In genomic region chr2:150528861-150529801, GRCh38 we compare ENCODE assay signal across 9 cellular contexts. TPM values are rescaled to one million over a fixed set of nuclear protein-coding genes. Genes with fewer than 3 reads are reported as not detected.
DNase-seq lines count a peak whose midpoint lies in the region; ATAC-seq and TF ChIP-seq lines count a peak whose summit lies in the region.
"Had no signal": no experiment of that assay in that cellular context is flagged by ENCODE, and none has a peak within 500 bp of the region (broad histone marks: within the 10 kb centered on the region; RNA-seq: fewer than 3 reads in every experiment).

No MANE protein-coding gene starts in this region.

- H3K9me3 ChIP-seq in AG04450 (ENCODE audit: control insufficient read depth, insufficient read depth, low read length), result no peaks in the 10 kb centered on the region
- H3K9me3 ChIP-seq in upper lobe of right lung, result no peaks in the 10 kb centered on the region

- CTCF ChIA-PET in AG04450 (lab: Charles Lee), result interaction anchor here (1.2 to 1.7 kb wide), 3 partner anchors 709 to 942 kb away, joined by 3 to 9 read pairs (median 3); no protein-coding TSS in a partner anchor

- TF ChIP-seq CTCF in AG04450 (IDR thresholded peaks at IDR 0.05; ENCODE audit: low read depth, low read length) (no peak), cardiac fibroblast (IDR thresholded peaks at IDR 0.05; ENCODE audit: low read depth, low read length) (no peak), upper lobe of right lung (IDR thresholded peaks at IDR 0.05) (no peak)

- ATAC-seq in GM21381 (IDR thresholded peaks at IDR 0.05; ENCODE audit: unreplicated experiment), result peak; percentile 94
- ATAC-seq in HG03460 (IDR thresholded peaks at IDR 0.05; ENCODE audit: unreplicated experiment), result peak; percentile 90
- peak; percentile 39 for ATAC-seq in upper lobe of right lung
- ATAC-seq in left ventricle myocardium superior, result no peak

- H3K27me3 ChIP-seq in AG04450 (ENCODE audit: control insufficient read depth, insufficient read depth, low read length) (no peaks in the 10 kb centered on the region), upper lobe of right lung (no peaks in the 10 kb centered on the region)
- H3K27me3 ChIP-seq: cardiac muscle cell had no signal

- intact Hi-C loops in upper lobe of right lung (cut with DNase I) (no loop called here), left ventricle myocardium superior (cut with micrococcal nuclease) (no loop called here)

- H3K27ac ChIP-seq in AG04450 (ENCODE audit: low read depth, low read length) (peak overlapping the region; percentile 82), upper lobe of right lung (no peak overlapping the region)
- H3K27ac ChIP-seq: cardiac muscle cell had no signal

- H3K4me3 ChIP-seq in AG04450 (ENCODE audit: low read depth, low read length) (peak overlapping the region; percentile 18; the same call in 1 of the 2 replicates), cardiac fibroblast (replicated peaks in 1 of 2; ENCODE audit: low read depth in 2 of 2, low read length in 2 of 2) (no peak overlapping the region), upper lobe of right lung (no peak overlapping the region)
- H3K4me3 ChIP-seq: cardiac muscle cell had no signal

- H3K4me1 ChIP-seq in upper lobe of right lung, result no peaks in the 10 kb centered on the region

- POLR2A ChIA-PET in AG04450 (lab: Yijun Ruan, JAX), result interaction anchor here (0.9 to 2.0 kb wide), 4 partner anchors 39 to 58 kb away, joined by 3 to 8 read pairs (median 3); partner anchors contain the start of gene RND3

- DNase-seq in AG04450 (ENCODE audit: low read depth, low spot score) (no peak), cardiac fibroblast (ENCODE audit: low read depth in 2 of 2) (peak; percentile 78 to 86), upper lobe of right lung (no peak), GDM1 (lab: John Stamatoyannopoulos, UW) (no peak), left ventricle myocardium superior (no peak), SHP77 treated with DMSO at 0.1 percent for 48 hours (lab: John Stamatoyannopoulos, UW) (no peak)

- no peaks in the 10 kb centered on the region for H3K36me3 ChIP-seq in upper lobe of right lung
- H3K36me3 ChIP-seq: cardiac muscle cell had no signal

RNA-seq across cellular contexts. Expression of gene RND3, which starts 41.7 kb away (rescaled TPM):
- polyA plus RNA-seq in AG04450 (2011; rRNA removed), result 533 and 627 TPM in 2 replicates
- polyA minus RNA-seq in AG04450 (2011; rRNA and poly(A)+ RNA removed), result 743 and 759 TPM in 2 replicates
- total RNA-seq in upper lobe of right lung (32.6 TPM), left ventricle myocardium superior (25.1 TPM)

Comparison
In these comparisons a context has a peak if more than half of its experiments do, and no peak if none do; other contexts are left out.
1. DNase-seq: peak in cardiac fibroblast (2 of 2); none in AG04450 (single experiment), upper lobe of right lung (single experiment), GDM1 (single experiment), left ventricle myocardium superior (single experiment) and SHP77 treated with DMSO at 0.1 percent for 48 hours (single experiment).